Comparison of ENCODE assay signal across 8 cellular contexts in genomic region chr6:16723833-16724232, GRCh38. TPM values are rescaled to one million over a fixed set of nuclear protein-coding genes. Genes with fewer than 3 reads are reported as not detected.
DNase-seq lines count a peak whose midpoint lies in the region; ATAC-seq and TF ChIP-seq lines count a peak whose summit lies in the region.

No MANE protein-coding gene starts in this region.

- peak; percentile 87 for DNase-seq in ACHN
- peak; percentile 44 for DNase-seq in HK-2 (ENCODE audit: unreplicated experiment)
- peak in 1 of 4 donors; percentile 22 for DNase-seq in body of pancreas
- DNase-seq in lung (ENCODE audit: low spot score): no peak
- no peak for DNase-seq in dorsolateral prefrontal cortex
- no peak for DNase-seq in NCI-H1092 (lab: John Stamatoyannopoulos, UW)
- no peak for DNase-seq in stimulated activated CD4-positive, alpha-beta T cell treated with anti-CD3 and anti-CD28 coated beads, Interleukin-4, amount 100 ng/mL, for 24 hours

- WGBS in body of pancreas, 2 donors: 52 to 56% methylated on average over 3 of the region's 3 CpGs
- 31 to 56% methylated on average over 3 of the region's 3 CpGs for WGBS in lung, 2 donors

- in situ Hi-C loops in ACHN (cut with HindIII; ENCODE audit: low pct_ligation_motif_present, low pct_unique_long_range_greater_than_20kb, low sequenced_read_pairs): no loop called here

- intact Hi-C loops in body of pancreas (cut with DNase I) (no loop called here), dorsolateral prefrontal cortex (cut with DNase I) (loop anchor here in 1 of 2 donors (5.0 kb wide), 1 partner anchor 33 kb away; no protein-coding TSS in a partner anchor)

- no peaks in the 10 kb centered on the region for H3K27me3 ChIP-seq in body of pancreas
- no peaks in the 10 kb centered on the region for H3K27me3 ChIP-seq in lung (ENCODE audit: control insufficient read depth, insufficient read depth)
- no peaks in the 10 kb centered on the region for H3K27me3 ChIP-seq in dorsolateral prefrontal cortex

- no peak overlapping the region for H3K4me3 ChIP-seq in body of pancreas
- no peak overlapping the region for H3K4me3 ChIP-seq in lung
- no peak overlapping the region for H3K4me3 ChIP-seq in dorsolateral prefrontal cortex

- no peak overlapping the region for H3K27ac ChIP-seq in body of pancreas
- peak overlapping the region in 1 of 2 donors; percentile 47 for H3K27ac ChIP-seq in lung (ENCODE audit: low read depth in 1 of 2, low read length in 1 of 2)
- H3K27ac ChIP-seq in dorsolateral prefrontal cortex: no peak overlapping the region

- ATAC-seq in body of pancreas (peak; percentile 40), lung (ENCODE audit: insufficient read depth, low FRiP score) (peak; percentile 54), GM19351 (IDR thresholded peaks at IDR 0.05; ENCODE audit: unreplicated experiment) (no peak)

- no peak for TF ChIP-seq CTCF in body of pancreas (IDR thresholded peaks at IDR 0.05)
- TF ChIP-seq CTCF in lung (IDR thresholded peaks at IDR 0.05; ENCODE audit: control extremely low read depth, extremely low read depth): no peak
- no peak for TF ChIP-seq CTCF in dorsolateral prefrontal cortex (IDR thresholded peaks at IDR 0.05 in 54 of 56, conservative IDR thresholded peaks at IDR 0.05 in 2 of 56; ENCODE audit: low read depth in 1 of 56, partially characterized antibody in 56 of 56)

- no peaks in the 10 kb centered on the region for H3K9me3 ChIP-seq in body of pancreas
- no peaks in the 10 kb centered on the region for H3K9me3 ChIP-seq in lung (ENCODE audit: control insufficient read depth in 2 of 2, insufficient read depth in 1 of 2, low read length in 1 of 2)

- no peaks in the 10 kb centered on the region for H3K36me3 ChIP-seq in body of pancreas (replicated peaks in 1 of 2; ENCODE audit: insufficient read depth in 1 of 2, low read depth in 2 of 2)
- H3K36me3 ChIP-seq in lung (ENCODE audit: control insufficient read depth in 2 of 2, insufficient read depth in 2 of 2, low read length in 2 of 2): peaks cover 0 to 2% of the 10 kb centered on the region in 2 donors

- no peak for TF ChIP-seq POLR2A in body of pancreas (IDR thresholded peaks at IDR 0.05)

- H3K4me1 ChIP-seq in body of pancreas (peaks cover 25% of the 10 kb centered on the region), lung (ENCODE audit: control insufficient read depth in 2 of 2, insufficient read depth in 2 of 2, low read length in 2 of 2) (peaks cover 11 to 23% of the 10 kb centered on the region in 2 donors)

RNA-seq across cellular contexts. Expression of gene ATXN1, which starts 37.4 kb away (rescaled TPM):
- 10 to 100 TPM; 24.6 to 24.7 TPM for total RNA-seq in body of pancreas
- 100 to 1,000 TPM in 1 of 2 donors, 10 to 100 TPM in 1; 58.2 to 108 TPM for total RNA-seq in lung
- polyA plus RNA-seq in lung: 10 to 100 TPM in 1 of 2 donors, 1 to 10 TPM in 1; 9.7 to 11.6 TPM
- 100 to 1,000 TPM; 131 to 255 (median 189) TPM for total RNA-seq in dorsolateral prefrontal cortex

Comparison
In these comparisons a context has a peak if more than half of its experiments do, and no peak if none do; other contexts are left out.
1. DNase-seq: peak in ACHN (single experiment) and HK-2 (single experiment); none in lung (single experiment), dorsolateral prefrontal cortex (0 of 10), NCI-H1092 (single experiment) and stimulated activated CD4-positive, alpha-beta T cell treated with anti-CD3 and anti-CD28 coated beads, Interleukin-4, amount 100 ng/mL, for 24 hours (single experiment).